8 cellular contexts compared by ENCODE assay signal in genomic region chr1:63523738-63524137, GRCh38. TPM values are rescaled to one million over a fixed set of nuclear protein-coding genes. Genes with fewer than 3 reads are reported as not detected.
DNase-seq lines count a peak whose midpoint lies in the region; TF ChIP-seq lines count a peak whose summit lies in the region.

No MANE protein-coding gene starts in this region.

- no peak overlapping the region for H3K18ac ChIP-seq in H9 (ENCODE audit: insufficient read length, low read depth, low read length)

- H4K5ac ChIP-seq in H9 (ENCODE audit: insufficient read length, low read depth, low read length) = no peak overlapping the region

- H3K9ac ChIP-seq in H9 (ENCODE audit: extremely low read depth, insufficient read length, low read length) = peak overlapping the region; percentile 71

- H4K91ac ChIP-seq in H9 (ENCODE audit: insufficient read length, low read depth, low read length) = no peak overlapping the region

- no peaks in the 10 kb centered on the region for H3K27me3 ChIP-seq in H9 (ENCODE audit: insufficient read depth, low read length)
- H3K27me3 ChIP-seq in mononuclear cell (ENCODE audit: insufficient read depth, low read length) = no peaks in the 10 kb centered on the region

- DNase-seq in T-helper 2 cell treated with Interferon-gamma antibody and Interleukin-4, amounts not matched to agents 5 μg/mL and 100 μg/mL, for 36 hours (ENCODE audit: low spot score) = no peak
- DNase-seq in T-helper 2 cell (no peak), H9 (no peak), NCI-H1417 treated with DMSO at 0.1 percent for 48 hours (lab: John Stamatoyannopoulos, UW) (peak; percentile 10), coronary artery (ENCODE audit: low spot score) (no peak), dedifferentiated amniotic fluid mesenchymal stem cell (ENCODE audit: extremely low spot score) (no peak)
- DNase-seq in stimulated activated CD4-positive, alpha-beta T cell treated with anti-CD3 and anti-CD28 coated beads, Interleukin-4, amount 100 ng/mL, for 4 hours = no peak

- no peak overlapping the region for H3T11ph ChIP-seq in H9 (ENCODE audit: low read length)

- H4K20me1 ChIP-seq in H9 (ENCODE audit: control insufficient read depth, insufficient read depth, insufficient read length) = no peaks in the 10 kb centered on the region

- peak overlapping the region; percentile 79 for H3K4me2 ChIP-seq in H9 (ENCODE audit: insufficient read depth, insufficient read length, low read length)

- H3K9me3 Mint-ChIP-seq in T-helper 2 cell treated with Interferon-gamma antibody and Interleukin-4, amounts not matched to agents 5 μg/mL and 100 μg/mL, for 36 hours = no peaks in the 10 kb centered on the region
- no peaks in the 10 kb centered on the region for H3K9me3 Mint-ChIP-seq in H9

- H3K27me3 Mint-ChIP-seq in T-helper 2 cell treated with Interferon-gamma antibody and Interleukin-4, amounts not matched to agents 5 μg/mL and 100 μg/mL, for 36 hours (ENCODE audit: low read depth) = no peaks in the 10 kb centered on the region
- H3K27me3 Mint-ChIP-seq in H9 (ENCODE audit: low read depth) = no peaks in the 10 kb centered on the region

- H2AFZ ChIP-seq in H9 (ENCODE audit: low read length) = peak overlapping the region; percentile 97

- H3K79me1 ChIP-seq in H9 (ENCODE audit: insufficient read depth, low read depth, low read length, poor library complexity, severe bottlenecking) = no peaks in the 10 kb centered on the region

- TF ChIP-seq CTCF in H9 (conservative IDR thresholded peaks at IDR 0.05) (no peak), coronary artery (IDR thresholded peaks at IDR 0.05) (no peak)

- H3K79me2 ChIP-seq in H9 (ENCODE audit: insufficient read depth, low read length) = no peaks in the 10 kb centered on the region

- no peak overlapping the region for H3K4ac ChIP-seq in H9 (ENCODE audit: low read depth, low read length)

- H3K9me3 ChIP-seq in H9 (ENCODE audit: control insufficient read depth, low read depth, low read length) (no peaks in the 10 kb centered on the region), mononuclear cell (ENCODE audit: low read depth, low read length) (no peaks in the 10 kb centered on the region)

- H2BK120ac ChIP-seq in H9 (ENCODE audit: low read depth, low read length, poor library complexity, severe bottlenecking) = no peak overlapping the region

- peak overlapping the region; percentile 66 for H3K27ac ChIP-seq in H9 (ENCODE audit: insufficient read length, low read depth, low read length)
- peak overlapping the region; percentile 84 to 98 for H3K27ac ChIP-seq in coronary artery

- peak overlapping the region; percentile 99 for H3K4me3 Mint-ChIP-seq in T-helper 2 cell treated with Interferon-gamma antibody and Interleukin-4, amounts not matched to agents 5 μg/mL and 100 μg/mL, for 36 hours
- H3K4me3 Mint-ChIP-seq in H9 = peak overlapping the region; percentile 97

- peaks cover 31% of the 10 kb centered on the region for H3K4me1 Mint-ChIP-seq in T-helper 2 cell treated with Interferon-gamma antibody and Interleukin-4, amounts not matched to agents 5 μg/mL and 100 μg/mL, for 36 hours (ENCODE audit: low read depth)
- H3K4me1 Mint-ChIP-seq in H9 = peaks cover 15 to 21% of the 10 kb centered on the region in 2 experiments

- no peak overlapping the region for H4K8ac ChIP-seq in H9 (replicated peaks; ENCODE audit: insufficient read length, low read depth, low read length)

- no peak overlapping the region for H2BK15ac ChIP-seq in H9 (ENCODE audit: low read depth, low read length)

- H2BK20ac ChIP-seq in H9 (ENCODE audit: low read depth, low read length, poor library complexity, severe bottlenecking) = no peak overlapping the region

- no CpG with 5 or more reads among the region's 11 CpGs for WGBS in H9 (ENCODE audit: extremely low coverage, insufficient read length, low lambda C conversion rate)

- no peaks in the 10 kb centered on the region for H3K4me1 ChIP-seq in H9 (ENCODE audit: insufficient read depth, low read length)
- peaks cover 17% of the 10 kb centered on the region for H3K4me1 ChIP-seq in mononuclear cell (ENCODE audit: insufficient read depth, low read length)

- H3K56ac ChIP-seq in H9 (ENCODE audit: insufficient read length, low read depth, low read length) = no peak overlapping the region

- no peak overlapping the region for H2AK5ac ChIP-seq in H9 (ENCODE audit: insufficient read length, low read length)

- peaks cover 4% of the 10 kb centered on the region for H3K23me2 ChIP-seq in H9 (ENCODE audit: insufficient read length, low read depth, low read length, poor library complexity, severe bottlenecking)

- peak overlapping the region; percentile 95 for H3K27ac Mint-ChIP-seq in T-helper 2 cell treated with Interferon-gamma antibody and Interleukin-4, amounts not matched to agents 5 μg/mL and 100 μg/mL, for 36 hours
- peak overlapping the region; percentile 99; a peak in 6 of 7 replicates for H3K27ac Mint-ChIP-seq in H9

- H3K23ac ChIP-seq in H9 (ENCODE audit: insufficient read length, low read depth, low read length) = no peak overlapping the region

- no peak overlapping the region for H3K14ac ChIP-seq in H9 (ENCODE audit: insufficient read depth, low read length)

- H3K36me3 Mint-ChIP-seq in T-helper 2 cell treated with Interferon-gamma antibody and Interleukin-4, amounts not matched to agents 5 μg/mL and 100 μg/mL, for 36 hours (ENCODE audit: low read depth) = peaks cover 7% of the 10 kb centered on the region
- H3K36me3 Mint-ChIP-seq in H9 (ENCODE audit: insufficient read depth in 1 of 3, low read depth in 3 of 3) = no peaks in the 10 kb centered on the region

- no peak overlapping the region for H2BK5ac ChIP-seq in H9 (ENCODE audit: insufficient read length, low read length)

- H3K4me3 ChIP-seq in coronary artery = peak overlapping the region; percentile 89
- H3K4me3 ChIP-seq in mononuclear cell (ENCODE audit: low read length) = peak overlapping the region; percentile 87

- no peak overlapping the region for H2BK12ac ChIP-seq in H9 (ENCODE audit: insufficient read length, low read depth, low read length)

RNA-seq across cellular contexts. Expression of gene EFCAB7, which starts 0.4 kb away (rescaled TPM):
- 3.0 and 4.2 TPM in 2 replicates for total RNA-seq in H9 (2021)
- total RNA-seq in mononuclear cell = 6.0 TPM

RNA-seq across cellular contexts. Expression of gene ITGB3BP, which starts 0.7 kb away (rescaled TPM):
- total RNA-seq in H9 (2021) (46.6 and 47.2 TPM in 2 replicates), mononuclear cell (11.2 TPM)
